In the genomic region with DNA sequence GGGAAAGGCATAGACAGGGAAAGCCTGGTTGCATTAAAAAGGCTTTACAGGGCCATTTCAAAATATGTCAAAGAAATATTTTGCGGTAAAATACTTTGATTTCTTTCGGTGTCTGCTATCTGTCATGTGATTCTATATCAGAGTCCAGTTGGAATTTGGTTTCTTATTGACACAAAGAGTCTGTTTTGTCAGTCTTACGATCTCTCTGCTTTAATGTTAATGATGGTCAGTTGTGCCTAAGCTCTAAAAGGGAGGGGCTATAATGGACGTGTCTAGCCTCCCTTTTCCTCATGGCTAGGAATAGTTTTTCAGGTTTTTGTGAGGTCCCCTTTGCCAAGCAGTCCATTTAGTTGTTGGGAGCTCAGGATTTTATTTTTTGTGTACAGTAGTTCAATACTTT, we compare ENCODE assay signal across 22 cellular contexts.
"Had no signal": no experiment of that assay in that cellular context is flagged by ENCODE, and none has a peak within 500 bp of the region (broad histone marks: within the 10 kb centered on the region; RNA-seq: fewer than 3 reads in every experiment).

No MANE protein-coding gene starts in this region.

- H3K27ac ChIP-seq: KMS-11, SJSA1 had no signal

- DNase-seq: Kasumi-1, MM.1S, NCI-H1092 treated with DMSO at 0.1 percent for 48 hours, NCI-H1436 treated with DMSO at 0.1 percent for 48 hours, NCI-H1694, NCI-H187 treated with DMSO at 0.1 percent for 48 hours, NCI-H2029 treated with DMSO at 0.1 percent for 48 hours, NCI-H2171 treated with DMSO at 0.1 percent for 48 hours, NCI-H345, NCI-H446 treated with DMSO at 0.1 percent for 48 hours, NCI-H510A treated with DMSO at 0.1 percent for 48 hours, NCI-H526 treated with DMSO at 0.1 percent for 48 hours, NCI-H774, Right ventricle myocardium superior, RPMI8226, SIG-M5, SK-N-SH, SW 1271, T-cell had no signal

- H3K4me3 ChIP-seq: SJSA1 had no signal

- H3K27me3 ChIP-seq: SJSA1 had no signal

- ATAC-seq: HepG2, T-cell had no signal

- H3K4me1 ChIP-seq: SJSA1 had no signal
